Comparison of ENCODE assay signal across 1 cellular context in genomic region chr3:194572944-194573491, GRCh38.
TF ChIP-seq lines count a peak whose summit lies in the region.

No MANE protein-coding gene starts in this region.

TF ChIP-seq in H1, 55 proteins besides CTCF, POLR2A, EP300 and RAD21:
- no peak for TF ChIP-seq CHD7 (IDR thresholded peaks at IDR 0.05; ENCODE audit: insufficient replicate concordance, low read length)
- no peak for TF ChIP-seq RFX5 (IDR thresholded peaks at IDR 0.05; ENCODE audit: borderline replicate concordance, low read depth, low read length)
- no peak for TF ChIP-seq TAF1 (IDR thresholded peaks at IDR 0.05; ENCODE audit: low read depth, low read length)
- TF ChIP-seq BRCA1 (IDR thresholded peaks at IDR 0.05; ENCODE audit: low read depth, low read length) = no peak
- TF ChIP-seq SP4 (IDR thresholded peaks at IDR 0.05; ENCODE audit: low read length) = no peak
- no peak for TF ChIP-seq SRF (IDR thresholded peaks at IDR 0.05; ENCODE audit: low read depth, low read length)
- no peak for TF ChIP-seq JUND (IDR thresholded peaks at IDR 0.05; ENCODE audit: low read length)
- TF ChIP-seq NRF1 (IDR thresholded peaks at IDR 0.05; ENCODE audit: low read depth, low read length) = no peak
- TF ChIP-seq SP1 (IDR thresholded peaks at IDR 0.05; ENCODE audit: low read depth, low read length) = no peak
- TF ChIP-seq BCL11A (IDR thresholded peaks at IDR 0.05; ENCODE audit: low read depth in 2 of 2, low read length in 2 of 2) = no peak
- TF ChIP-seq CHD1 (IDR thresholded peaks at IDR 0.05; ENCODE audit: low read depth, low read length) = no peak
- TF ChIP-seq ZNF274 (IDR thresholded peaks at IDR 0.05; ENCODE audit: borderline replicate concordance, extremely low read depth, low read length) = no peak
- no peak for TF ChIP-seq CEBPB (IDR thresholded peaks at IDR 0.05; ENCODE audit: low read depth, low read length)
- TF ChIP-seq ATF3 (IDR thresholded peaks at IDR 0.05; ENCODE audit: insufficient read depth, low read depth, low read length) = no peak
- no peak for TF ChIP-seq NANOG (IDR thresholded peaks at IDR 0.05; ENCODE audit: insufficient read depth, low read depth, low read length, poor library complexity, severe bottlenecking)
- TF ChIP-seq FOSL1 (IDR thresholded peaks at IDR 0.05; ENCODE audit: insufficient read depth, low read depth, low read length) = no peak
- TF ChIP-seq CBX8 (IDR thresholded peaks at IDR 0.05; ENCODE audit: borderline replicate concordance, low read depth, low read length) = no peak
- TF ChIP-seq KDM1A (IDR thresholded peaks at IDR 0.05; ENCODE audit: borderline replicate concordance, low read length) = no peak
- no peak for TF ChIP-seq KDM4A (IDR thresholded peaks at IDR 0.05; ENCODE audit: low read depth, low read length, severe bottlenecking)
TF ChIP-seq in H1: peak in this region for 0.
